13 cellular contexts compared by ENCODE assay signal in the genomic region with DNA sequence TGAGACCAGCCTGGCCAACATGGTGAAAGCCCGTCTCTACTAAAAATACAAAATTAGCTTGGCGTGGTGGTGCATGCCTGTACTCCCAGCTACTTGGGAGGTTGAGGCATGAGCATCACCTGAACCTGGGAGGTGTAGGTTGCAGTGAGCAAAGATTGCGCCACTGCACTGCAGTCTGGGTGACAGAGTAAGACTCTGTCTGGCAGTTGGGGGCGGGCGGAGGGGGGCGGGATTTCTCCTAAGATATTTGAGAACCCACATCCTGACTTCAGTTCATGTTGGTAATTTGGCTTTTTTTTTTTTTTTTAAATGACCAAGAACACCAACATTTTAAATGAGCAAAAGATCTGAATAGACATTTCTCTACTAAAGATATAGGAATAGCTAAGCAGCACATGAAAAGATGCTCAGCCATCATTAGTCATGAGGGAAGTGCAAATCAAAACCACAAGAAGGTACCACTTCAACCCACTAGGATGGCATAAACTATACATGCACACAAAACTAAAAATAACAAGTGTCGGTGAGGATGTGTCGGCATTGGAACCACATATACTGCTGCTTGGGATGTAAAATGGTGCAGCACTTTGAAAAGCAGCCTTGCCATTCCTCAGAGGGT.
DNase-seq lines count a peak whose midpoint lies in the region; ATAC-seq and TF ChIP-seq lines count a peak whose summit lies in the region.
"Had no signal": no experiment of that assay in that cellular context is flagged by ENCODE, and none has a peak within 500 bp of the region (broad histone marks: within the 10 kb centered on the region; RNA-seq: fewer than 3 reads in every experiment).

No MANE protein-coding gene starts in this region.

- peak overlapping the region; percentile 17 for H3K4me2 ChIP-seq in Loucy (ENCODE audit: low read depth, low read length, poor library complexity, severe bottlenecking)
- H3K4me2 ChIP-seq: BLaER1 had no signal

- no peak for TF ChIP-seq CTCF in Loucy (conservative IDR thresholded peaks at IDR 0.05; ENCODE audit: low read length)
- TF ChIP-seq CTCF in colonic mucosa (IDR thresholded peaks at IDR 0.05), result no peak
- no peak for TF ChIP-seq CTCF in GM13977 (IDR thresholded peaks at IDR 0.05; ENCODE audit: extremely low read depth, insufficient read depth, missing control alignments)

- H3K9me3 ChIP-seq in Loucy (ENCODE audit: insufficient read depth, low read depth, low read length) (no peaks in the 10 kb centered on the region), colonic mucosa (no peaks in the 10 kb centered on the region), right cardiac atrium (ENCODE audit: control insufficient read depth, low read length) (no peaks in the 10 kb centered on the region)
- H3K9me3 ChIP-seq: BLaER1, gastrocnemius medialis had no signal

- no peaks in the 10 kb centered on the region for H3K9me2 ChIP-seq in Loucy (replicated peaks; ENCODE audit: low read depth, low read length)

- H2AFZ ChIP-seq in Loucy (ENCODE audit: low read length), result no peak overlapping the region

- in situ Hi-C loops in GM13977 (cut with MboI; ENCODE audit: low pct_unique_long_range_greater_than_20kb, low sequenced_read_pairs, unreplicated experiment), result no loop called here

- no peak overlapping the region for H3K9ac ChIP-seq in Loucy (ENCODE audit: low read depth, low read length, poor library complexity, severe bottlenecking)
- H3K9ac ChIP-seq in colonic mucosa (ENCODE audit: low read depth in 2 of 2, low read length in 2 of 2), result no peak overlapping the region
- H3K9ac ChIP-seq: BLaER1 had no signal

- no peaks in the 10 kb centered on the region for H4K20me1 ChIP-seq in Loucy (ENCODE audit: insufficient read depth, low read length, poor library complexity, severe bottlenecking)
- H4K20me1 ChIP-seq: BLaER1 had no signal

- no peaks in the 10 kb centered on the region for H3F3A ChIP-seq in Loucy (ENCODE audit: low read depth)

- peak; percentile 4 for DNase-seq in activated CD8-positive, alpha-beta memory T cell treated with anti-CD3 and anti-CD28 coated beads, Interleukin-2, amount 50 U/mL, for 1 hour (ENCODE audit: extremely low read depth)
- DNase-seq in colonic mucosa, result no peak
- DNase-seq in stimulated activated CD4-positive, alpha-beta T cell treated with anti-CD3 and anti-CD28 coated beads, Interleukin-4, amount 100 ng/mL, for 4 hours, result peak; percentile 62 to 70
- no peak for DNase-seq in GM13977 (ENCODE audit: low spot score)
- DNase-seq in Kasumi-1 (lab: John Stamatoyannopoulos, UW), result no peak
- DNase-seq in right cardiac atrium, result no peak
- DNase-seq: gastrocnemius medialis, IMR-90, NCI-H510A had no signal

- intact Hi-C loops in colonic mucosa (cut with DNase I) (loop anchor here (5.0 kb wide), 1 partner anchor 49 kb away; no protein-coding TSS in a partner anchor), right cardiac atrium (cut with DNase I) (no loop called here)

- H3K27ac ChIP-seq in colonic mucosa, result peak overlapping the region; percentile 85
- H3K27ac ChIP-seq in right cardiac atrium (ENCODE audit: low read length), result no peak overlapping the region
- H3K27ac ChIP-seq: BLaER1, gastrocnemius medialis, SK-N-MC had no signal

- no peak for ATAC-seq in HG02759 (IDR thresholded peaks at IDR 0.05; ENCODE audit: unreplicated experiment)
- ATAC-seq in right cardiac atrium, result no peak
- ATAC-seq: gastrocnemius medialis had no signal

- H3K4me3 ChIP-seq in Loucy (ENCODE audit: low read length, poor library complexity, severe bottlenecking) (no peak overlapping the region), colonic mucosa (no peak overlapping the region), right cardiac atrium (ENCODE audit: low read length) (no peak overlapping the region)
- H3K4me3 ChIP-seq: BLaER1, gastrocnemius medialis, SK-N-MC had no signal

- WGBS in right cardiac atrium, result 86% methylated on average over 8 of the region's 8 CpGs

- peaks cover 17% of the 10 kb centered on the region for H3K4me1 ChIP-seq in Loucy (ENCODE audit: insufficient read depth, low read length, poor library complexity, severe bottlenecking)
- H3K4me1 ChIP-seq in colonic mucosa, result no peaks in the 10 kb centered on the region
- no peaks in the 10 kb centered on the region for H3K4me1 ChIP-seq in right cardiac atrium (ENCODE audit: control insufficient read depth, insufficient read depth, low read length)

- no peaks in the 10 kb centered on the region for H3K79me2 ChIP-seq in Loucy (ENCODE audit: insufficient read depth, low read length)

- H3K27me3 ChIP-seq in Loucy (ENCODE audit: insufficient read depth, low read length, poor library complexity, severe bottlenecking) (no peaks in the 10 kb centered on the region), colonic mucosa (no peaks in the 10 kb centered on the region), right cardiac atrium (ENCODE audit: control insufficient read depth, insufficient read depth) (no peaks in the 10 kb centered on the region)
- H3K27me3 ChIP-seq: BLaER1, gastrocnemius medialis had no signal

- no peaks in the 10 kb centered on the region for H3K36me3 ChIP-seq in Loucy (ENCODE audit: insufficient read depth, low read length)
- H3K36me3 ChIP-seq in colonic mucosa, result no peaks in the 10 kb centered on the region
- H3K36me3 ChIP-seq: gastrocnemius medialis had no signal

Comparison
In these comparisons a context has a peak if more than half of its experiments do, and no peak if none do; other contexts are left out.
1. DNase-seq: peak in activated CD8-positive, alpha-beta memory T cell treated with anti-CD3 and anti-CD28 coated beads, Interleukin-2, amount 50 U/mL, for 1 hour (single experiment) and stimulated activated CD4-positive, alpha-beta T cell treated with anti-CD3 and anti-CD28 coated beads, Interleukin-4, amount 100 ng/mL, for 4 hours (2 of 2); none in colonic mucosa (single experiment), GM13977 (single experiment), Kasumi-1 (0 of 2) and right cardiac atrium (0 of 3).